10 cellular contexts compared by ENCODE assay signal in the genomic region with DNA sequence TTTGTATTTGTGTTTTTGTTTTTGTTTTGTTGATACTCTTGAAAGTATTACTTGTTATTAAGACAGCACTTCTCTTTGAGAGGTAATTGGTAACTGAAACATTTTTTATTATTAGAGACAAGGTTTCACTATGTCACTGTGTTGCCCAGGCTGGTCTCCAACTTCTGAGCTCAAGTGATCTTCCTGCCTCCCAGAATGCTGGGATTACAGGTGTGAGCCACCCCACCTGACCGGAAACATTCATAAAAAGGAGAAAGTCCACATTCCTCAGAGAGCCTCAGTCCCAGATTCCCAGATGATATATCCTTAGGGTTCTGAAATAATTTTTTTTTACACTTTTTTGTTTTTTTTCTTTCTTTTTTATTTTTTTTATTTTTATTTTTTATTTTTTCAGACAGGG. TPM values are rescaled to one million over a fixed set of nuclear protein-coding genes. Genes with fewer than 3 reads are reported as not detected.
DNase-seq lines count a peak whose midpoint lies in the region; ATAC-seq and TF ChIP-seq lines count a peak whose summit lies in the region.
"Had no signal": no experiment of that assay in that cellular context is flagged by ENCODE, and none has a peak within 500 bp of the region (broad histone marks: within the 10 kb centered on the region; RNA-seq: fewer than 3 reads in every experiment).

No MANE protein-coding gene starts in this region.

- H3K4me3 ChIP-seq in heart right ventricle, result no peak overlapping the region
- H3K4me3 ChIP-seq: tibial artery had no signal

- no peak overlapping the region for H3K27ac Mint-ChIP-seq in activated CD8-positive, alpha-beta memory T cell treated with anti-CD3 and anti-CD28 coated beads, Interleukin-2, amount 10 ng/mL, durations not matched to agents 7 days and 5 days
- no peak overlapping the region for H3K27ac Mint-ChIP-seq in activated CD8-positive, alpha-beta T cell treated with anti-CD3 and anti-CD28 coated beads, Interleukin-2, amount 10 ng/mL, durations not matched to agents 7 days and 5 days
- no peak overlapping the region for H3K27ac Mint-ChIP-seq in progenitor cell of endocrine pancreas

- H3K27me3 Mint-ChIP-seq in activated CD8-positive, alpha-beta memory T cell treated with anti-CD3 and anti-CD28 coated beads, Interleukin-2, amount 10 ng/mL, durations not matched to agents 7 days and 5 days, result no peaks in the 10 kb centered on the region
- H3K27me3 Mint-ChIP-seq in activated CD8-positive, alpha-beta T cell treated with anti-CD3 and anti-CD28 coated beads, Interleukin-2, amount 10 ng/mL, durations not matched to agents 7 days and 5 days (ENCODE audit: low read depth), result no peaks in the 10 kb centered on the region
- no peaks in the 10 kb centered on the region for H3K27me3 Mint-ChIP-seq in progenitor cell of endocrine pancreas

- no peak for ATAC-seq in activated CD8-positive, alpha-beta memory T cell treated with anti-CD3 and anti-CD28 coated beads, Interleukin-2, amount 10 ng/mL, durations not matched to agents 7 days and 5 days
- no peak for ATAC-seq in activated CD8-positive, alpha-beta T cell treated with anti-CD3 and anti-CD28 coated beads, Interleukin-2, amount 10 ng/mL, durations not matched to agents 7 days and 5 days
- no peak for ATAC-seq in heart right ventricle

- H3K36me3 Mint-ChIP-seq in activated CD8-positive, alpha-beta memory T cell treated with anti-CD3 and anti-CD28 coated beads, Interleukin-2, amount 10 ng/mL, durations not matched to agents 7 days and 5 days, result peaks cover 5% of the 10 kb centered on the region
- peaks cover 7% of the 10 kb centered on the region for H3K36me3 Mint-ChIP-seq in activated CD8-positive, alpha-beta T cell treated with anti-CD3 and anti-CD28 coated beads, Interleukin-2, amount 10 ng/mL, durations not matched to agents 7 days and 5 days (ENCODE audit: low read depth)
- H3K36me3 Mint-ChIP-seq in progenitor cell of endocrine pancreas (ENCODE audit: insufficient read depth), result no peaks in the 10 kb centered on the region

- H3K27ac ChIP-seq in heart right ventricle, result no peak overlapping the region
- H3K27ac ChIP-seq: tibial artery had no signal

- TF ChIP-seq CTCF in progenitor cell of endocrine pancreas (IDR thresholded peaks at IDR 0.05; ENCODE audit: unreplicated experiment) (no peak), heart right ventricle (IDR thresholded peaks at IDR 0.05) (no peak)

- intact Hi-C loops in heart right ventricle (cut with DNase I), result loop anchor here in 5 of 10 donors (5.0 to 10.0 kb wide), 2 partner anchors 51 to 53 kb away; a partner anchor contains a TSS

- no peaks in the 10 kb centered on the region for H3K9me3 Mint-ChIP-seq in activated CD8-positive, alpha-beta memory T cell treated with anti-CD3 and anti-CD28 coated beads, Interleukin-2, amount 10 ng/mL, durations not matched to agents 7 days and 5 days (ENCODE audit: low read depth)
- H3K9me3 Mint-ChIP-seq in activated CD8-positive, alpha-beta T cell treated with anti-CD3 and anti-CD28 coated beads, Interleukin-2, amount 10 ng/mL, durations not matched to agents 7 days and 5 days (ENCODE audit: insufficient read depth), result no peaks in the 10 kb centered on the region
- H3K9me3 Mint-ChIP-seq in progenitor cell of endocrine pancreas (ENCODE audit: low read depth), result peaks cover 2% of the 10 kb centered on the region

- H3K36me3 ChIP-seq in heart right ventricle, result peaks cover 0 to 4% (median 0%) of the 10 kb centered on the region in 9 donors
- H3K36me3 ChIP-seq: tibial artery had no signal

- POLR2A ChIA-PET in activated CD8-positive, alpha-beta T cell treated with anti-CD3 and anti-CD28 coated beads, Interleukin-2, amount 10 ng/mL, durations not matched to agents 7 days and 5 days (lab: Charles Lee), result no interaction called here

- no peak for DNase-seq in activated CD8-positive, alpha-beta memory T cell treated with anti-CD3 and anti-CD28 coated beads, Interleukin-2, amount 10 ng/mL, durations not matched to agents 7 days and 5 days
- DNase-seq in activated CD8-positive, alpha-beta memory T cell treated with anti-CD3 and anti-CD28 coated beads, Interleukin-2, amount 50 U/mL, for 48 hours, result no peak
- no peak for DNase-seq in activated CD8-positive, alpha-beta T cell treated with anti-CD3 and anti-CD28 coated beads, Interleukin-2, amount 10 ng/mL, durations not matched to agents 7 days and 5 days
- DNase-seq in progenitor cell of endocrine pancreas (ENCODE audit: low spot score, unreplicated experiment), result no peak
- DNase-seq in SK-N-DZ (ENCODE audit: low spot score), result no peak
- DNase-seq in heart right ventricle, result no peak
- DNase-seq: effector CD4-positive, alpha-beta T cell; EL; retina; tibial artery had no signal

- peaks cover 42% of the 10 kb centered on the region for H3K4me1 Mint-ChIP-seq in activated CD8-positive, alpha-beta memory T cell treated with anti-CD3 and anti-CD28 coated beads, Interleukin-2, amount 10 ng/mL, durations not matched to agents 7 days and 5 days
- H3K4me1 Mint-ChIP-seq in activated CD8-positive, alpha-beta T cell treated with anti-CD3 and anti-CD28 coated beads, Interleukin-2, amount 10 ng/mL, durations not matched to agents 7 days and 5 days (ENCODE audit: low read depth), result peaks cover 44% of the 10 kb centered on the region
- H3K4me1 Mint-ChIP-seq in progenitor cell of endocrine pancreas (ENCODE audit: low read depth), result peaks cover 10% of the 10 kb centered on the region

- peaks cover 8 to 74% (median 43%) of the 10 kb centered on the region in 9 donors for H3K4me1 ChIP-seq in heart right ventricle

- WGBS in heart right ventricle, 2 donors, result 91 to 94% methylated on average over 1 of the region's 1 CpG

- CTCF ChIA-PET in activated CD8-positive, alpha-beta memory T cell treated with anti-CD3 and anti-CD28 coated beads, Interleukin-2, amount 10 ng/mL, durations not matched to agents 7 days and 5 days (lab: Charles Lee), result interaction anchor here (1.7 to 3.8 kb wide), 2 partner anchors 10 to 156 kb away, joined by 3 to 29 read pairs; a partner anchor contains a TSS
- CTCF ChIA-PET in activated CD8-positive, alpha-beta T cell treated with anti-CD3 and anti-CD28 coated beads, Interleukin-2, amount 10 ng/mL, durations not matched to agents 7 days and 5 days (lab: Charles Lee), result interaction anchor here (1.1 to 3.2 kb wide), 2 partner anchors 10 to 157 kb away, joined by 3 to 22 read pairs; no protein-coding TSS in a partner anchor

- H3K27me3 ChIP-seq in heart right ventricle, result no peaks in the 10 kb centered on the region
- H3K27me3 ChIP-seq: tibial artery had no signal

- H3K4me3 Mint-ChIP-seq in activated CD8-positive, alpha-beta memory T cell treated with anti-CD3 and anti-CD28 coated beads, Interleukin-2, amount 10 ng/mL, durations not matched to agents 7 days and 5 days, result peak overlapping the region; percentile 26
- H3K4me3 Mint-ChIP-seq in activated CD8-positive, alpha-beta T cell treated with anti-CD3 and anti-CD28 coated beads, Interleukin-2, amount 10 ng/mL, durations not matched to agents 7 days and 5 days, result peak overlapping the region; percentile 31
- H3K4me3 Mint-ChIP-seq in progenitor cell of endocrine pancreas (ENCODE audit: low read depth), result peak overlapping the region; percentile 54

- no peaks in the 10 kb centered on the region for H3K9me3 ChIP-seq in heart right ventricle
- H3K9me3 ChIP-seq: tibial artery had no signal

RNA-seq across cellular contexts. Expression of a gene that starts 2.7 kb away (rescaled TPM):
- 10 to 100 TPM; 38.5 to 48.1 TPM for total RNA-seq in activated CD8-positive, alpha-beta memory T cell treated with anti-CD3 and anti-CD28 coated beads, Interleukin-2, amount 10 ng/mL, durations not matched to agents 7 days and 5 days
- 10 to 100 TPM; 33.2 to 33.4 TPM for total RNA-seq in activated CD8-positive, alpha-beta T cell treated with anti-CD3 and anti-CD28 coated beads, Interleukin-2, amount 10 ng/mL, durations not matched to agents 7 days and 5 days
- total RNA-seq in progenitor cell of endocrine pancreas (77.6 and 86.0 TPM in 2 replicates), heart right ventricle (10 to 100 TPM; 25.8 to 45.4 (median 28.8) TPM)
- 50.2 and 62.8 TPM in 2 replicates for polyA plus RNA-seq in SK-N-DZ (2014; cell fraction: cytosol; rRNA removed)
- 30.4 and 32.0 TPM in 2 replicates for polyA plus RNA-seq in SK-N-DZ (2014; cell fraction: nucleus; rRNA removed)
- 10 to 100 TPM; 26.2 to 27.4 TPM for polyA plus RNA-seq in heart right ventricle

RNA-seq across cellular contexts. Expression of a gene that starts 25.8 kb away (rescaled TPM):
- total RNA-seq in activated CD8-positive, alpha-beta memory T cell treated with anti-CD3 and anti-CD28 coated beads, Interleukin-2, amount 10 ng/mL, durations not matched to agents 7 days and 5 days, result 1 to 10 TPM; 1.2 to 1.7 TPM
- 1 to 10 TPM; 1.1 to 2.2 TPM for total RNA-seq in activated CD8-positive, alpha-beta T cell treated with anti-CD3 and anti-CD28 coated beads, Interleukin-2, amount 10 ng/mL, durations not matched to agents 7 days and 5 days
- total RNA-seq in progenitor cell of endocrine pancreas, result 0.31 and 0.33 TPM in 2 replicates
- polyA plus RNA-seq in SK-N-DZ (2014; cell fraction: cytosol; rRNA removed), result 0.21 TPM in 1 of 2 replicates, not detected in the other
- not detected in 2 replicates for polyA plus RNA-seq in SK-N-DZ (2014; cell fraction: nucleus; rRNA removed)
- total RNA-seq in heart right ventricle, result 1 to 10 TPM in 3 of 10 donors, under 1 TPM in 6, not detected in 1; 0.27 to 4.0 (median 0.61) TPM
- 1 to 10 TPM in 1 of 2 donors, under 1 TPM in 1; 0.66 to 1.3 TPM for polyA plus RNA-seq in heart right ventricle

RNA-seq across cellular contexts. Expression of a gene that starts 38.0 kb away (rescaled TPM):
- total RNA-seq in activated CD8-positive, alpha-beta memory T cell treated with anti-CD3 and anti-CD28 coated beads, Interleukin-2, amount 10 ng/mL, durations not matched to agents 7 days and 5 days, result 10 to 100 TPM; 16.0 to 19.2 TPM
- 10 to 100 TPM in 1 of 2 experiments, 1 to 10 TPM in 1; 9.3 to 11.2 TPM for total RNA-seq in activated CD8-positive, alpha-beta T cell treated with anti-CD3 and anti-CD28 coated beads, Interleukin-2, amount 10 ng/mL, durations not matched to agents 7 days and 5 days
- total RNA-seq in progenitor cell of endocrine pancreas (32.6 and 39.3 TPM in 2 replicates), heart right ventricle (10 to 100 TPM; 25.9 to 38.6 (median 32.9) TPM)
- polyA plus RNA-seq in SK-N-DZ (2014; cell fraction: cytosol; rRNA removed), result 40.6 and 48.8 TPM in 2 replicates
- 12.9 and 29.7 TPM in 2 replicates for polyA plus RNA-seq in SK-N-DZ (2014; cell fraction: nucleus; rRNA removed)
- polyA plus RNA-seq in heart right ventricle, result 10 to 100 TPM; 40.4 to 88.6 TPM

RNA-seq across cellular contexts. Expression of a gene that starts 54.4 kb away (rescaled TPM):
- 10 to 100 TPM; 21.7 to 27.3 TPM for total RNA-seq in activated CD8-positive, alpha-beta memory T cell treated with anti-CD3 and anti-CD28 coated beads, Interleukin-2, amount 10 ng/mL, durations not matched to agents 7 days and 5 days
- 10 to 100 TPM; 20.4 to 20.5 TPM for total RNA-seq in activated CD8-positive, alpha-beta T cell treated with anti-CD3 and anti-CD28 coated beads, Interleukin-2, amount 10 ng/mL, durations not matched to agents 7 days and 5 days
- 49.1 and 53.3 TPM in 2 replicates for total RNA-seq in progenitor cell of endocrine pancreas
- 30.9 and 33.4 TPM in 2 replicates for polyA plus RNA-seq in SK-N-DZ (2014; cell fraction: cytosol; rRNA removed)
- 53.7 and 57.2 TPM in 2 replicates for polyA plus RNA-seq in SK-N-DZ (2014; cell fraction: nucleus; rRNA removed)
- total RNA-seq in heart right ventricle, result 10 to 100 TPM; 13.7 to 26.0 (median 16.9) TPM
- 10 to 100 TPM; 25.2 to 36.7 TPM for polyA plus RNA-seq in heart right ventricle

RNA-seq across cellular contexts. Expression of a gene that starts 54.6 kb away (rescaled TPM):
- 10 to 100 TPM; 25.2 to 28.5 TPM for total RNA-seq in activated CD8-positive, alpha-beta memory T cell treated with anti-CD3 and anti-CD28 coated beads, Interleukin-2, amount 10 ng/mL, durations not matched to agents 7 days and 5 days
- total RNA-seq in activated CD8-positive, alpha-beta T cell treated with anti-CD3 and anti-CD28 coated beads, Interleukin-2, amount 10 ng/mL, durations not matched to agents 7 days and 5 days, result 10 to 100 TPM; 20.2 to 23.0 TPM
- 25.6 and 29.4 TPM in 2 replicates for total RNA-seq in progenitor cell of endocrine pancreas
- polyA plus RNA-seq in SK-N-DZ (2014; cell fraction: cytosol; rRNA removed), result 44.8 and 53.6 TPM in 2 replicates
- polyA plus RNA-seq in SK-N-DZ (2014; cell fraction: nucleus; rRNA removed), result 29.8 and 30.4 TPM in 2 replicates
- 10 to 100 TPM; 10.8 to 16.1 (median 14.5) TPM for total RNA-seq in heart right ventricle
- polyA plus RNA-seq in heart right ventricle, result 10 to 100 TPM; 15.6 to 17.3 TPM
